ENCODE assay signal across 11 cellular contexts in genomic region chr3:172717493-172718088, GRCh38. TPM values are rescaled to one million over a fixed set of nuclear protein-coding genes. Genes with fewer than 3 reads are reported as not detected.
DNase-seq lines count a peak whose midpoint lies in the region; ATAC-seq and TF ChIP-seq lines count a peak whose summit lies in the region.
"Had no signal": no experiment of that assay in that cellular context is flagged by ENCODE, and none has a peak within 500 bp of the region (broad histone marks: within the 10 kb centered on the region; RNA-seq: fewer than 3 reads in every experiment).

No MANE protein-coding gene starts in this region.

- no peaks in the 10 kb centered on the region for H3K4me1 ChIP-seq in left ventricle myocardium inferior
- H3K4me1 ChIP-seq in heart right ventricle, result peaks cover 0 to 15% (median 0%) of the 10 kb centered on the region in 9 donors
- no peaks in the 10 kb centered on the region for H3K4me1 ChIP-seq in upper lobe of right lung
- H3K4me1 ChIP-seq: gastroesophageal sphincter had no signal

- H3K36me3 ChIP-seq in left ventricle myocardium inferior, result no peaks in the 10 kb centered on the region
- no peaks in the 10 kb centered on the region for H3K36me3 ChIP-seq in heart right ventricle
- no peaks in the 10 kb centered on the region for H3K36me3 ChIP-seq in upper lobe of right lung
- H3K36me3 ChIP-seq: gastroesophageal sphincter had no signal

- ATAC-seq in heart right ventricle, result no peak
- ATAC-seq in upper lobe of right lung, result peak; percentile 44
- ATAC-seq in GM18873 (IDR thresholded peaks at IDR 0.05; ENCODE audit: low FRiP score, unreplicated experiment), result no peak
- ATAC-seq: gastroesophageal sphincter had no signal

- H3K4me3 ChIP-seq in left ventricle myocardium inferior, result no peak overlapping the region
- H3K4me3 ChIP-seq in heart right ventricle, result no peak overlapping the region
- no peak overlapping the region for H3K4me3 ChIP-seq in NB4 (ENCODE audit: low read depth, low read length)
- no peak overlapping the region for H3K4me3 ChIP-seq in choroid plexus epithelial cell (ENCODE audit: low read depth, low read length)
- H3K4me3 ChIP-seq in upper lobe of right lung, result no peak overlapping the region
- H3K4me3 ChIP-seq: gastroesophageal sphincter had no signal

- POLR2A ChIA-PET in RWPE1 (lab: Yijun Ruan, JAX; ENCODE audit: low non-redundant PET), result no interaction called here

- H3K9me3 ChIP-seq in left ventricle myocardium inferior (replicated peaks) (peaks cover 15% of the 10 kb centered on the region), heart right ventricle (peaks cover 0 to 17% (median 0%) of the 10 kb centered on the region in 11 donors), upper lobe of right lung (peaks cover 4% of the 10 kb centered on the region)

- H3K27me3 ChIP-seq in left ventricle myocardium inferior (ENCODE audit: low read depth), result no peaks in the 10 kb centered on the region
- H3K27me3 ChIP-seq in heart right ventricle, result no peaks in the 10 kb centered on the region
- H3K27me3 ChIP-seq in upper lobe of right lung, result no peaks in the 10 kb centered on the region
- H3K27me3 ChIP-seq: gastroesophageal sphincter had no signal

- H3K27ac ChIP-seq in left ventricle myocardium inferior (replicated peaks) (no peak overlapping the region), heart right ventricle (no peak overlapping the region), upper lobe of right lung (no peak overlapping the region), RWPE1 (no peak overlapping the region)
- H3K27ac ChIP-seq: gastroesophageal sphincter had no signal

- WGBS in heart right ventricle, 2 donors, result 74 to 78% methylated on average over 4 of the region's 4 CpGs

- TF ChIP-seq CTCF in left ventricle myocardium inferior (IDR thresholded peaks at IDR 0.05; ENCODE audit: borderline replicate concordance) (peak; percentile 39), heart right ventricle (IDR thresholded peaks at IDR 0.05) (peak in 4 of 9 donors; percentile 26 to 40 (median 31)), NB4 (IDR thresholded peaks at IDR 0.05; ENCODE audit: low read depth, low read length) (peak; percentile 34), choroid plexus epithelial cell (conservative IDR thresholded peaks at IDR 0.05; ENCODE audit: low read depth, low read length) (peak; percentile 39), upper lobe of right lung (IDR thresholded peaks at IDR 0.05) (peak; percentile 35), RWPE1 (conservative IDR thresholded peaks at IDR 0.05; ENCODE audit: low read depth) (no peak)

- TF ChIP-seq POLR2A in NB4 (IDR thresholded peaks at IDR 0.05; ENCODE audit: extremely low read depth, insufficient read length), result no peak

- CTCF ChIA-PET in RWPE1 (lab: Yijun Ruan, JAX), result interaction anchor here (0.8 kb wide), 1 partner anchor 45 kb away, joined by 3 read pairs; no protein-coding TSS in a partner anchor

- no peak for DNase-seq in left ventricle myocardium inferior
- no peak for DNase-seq in heart right ventricle
- peak; percentile 39 for DNase-seq in NB4 (ENCODE audit: low read depth)
- peak; percentile 28 for DNase-seq in choroid plexus epithelial cell (ENCODE audit: low read depth)
- no peak for DNase-seq in upper lobe of right lung
- DNase-seq in RWPE1 (ENCODE audit: low spot score), result no peak
- no peak for DNase-seq in NCI-H774 (lab: John Stamatoyannopoulos, UW)
- DNase-seq: activated CD8-positive, alpha-beta memory T cell treated with anti-CD3 and anti-CD28 coated beads, Interleukin-2, amount 50 U/mL, for 4 hours; retina had no signal

- intact Hi-C loops in left ventricle myocardium inferior (cut with micrococcal nuclease) (no loop called here), heart right ventricle (cut with DNase I) (no loop called here), upper lobe of right lung (cut with DNase I) (no loop called here)

RNA-seq across cellular contexts. Expression of gene NCEH1, which starts 6.7 kb away (rescaled TPM):
- total RNA-seq in left ventricle myocardium inferior, result 58.6 TPM
- total RNA-seq in heart right ventricle, result 10 to 100 TPM; 40.8 to 66.4 (median 51.8) TPM
- 10 to 100 TPM in 1 of 2 donors, 1 to 10 TPM in 1; 8.7 to 12.7 TPM for polyA plus RNA-seq in heart right ventricle
- 62.1 TPM for total RNA-seq in upper lobe of right lung

RNA-seq across cellular contexts. Expression of gene ECT2, which starts 32.9 kb away (rescaled TPM):
- total RNA-seq in left ventricle myocardium inferior (4.8 TPM), heart right ventricle (1 to 10 TPM; 2.9 to 8.0 (median 5.5) TPM), upper lobe of right lung (12.2 TPM)
- 1 to 10 TPM; 2.0 to 2.2 TPM for polyA plus RNA-seq in heart right ventricle

Comparison
In these comparisons a context has a peak if more than half of its experiments do, and no peak if none do; other contexts are left out.
1. DNase-seq: peak in NB4 (single experiment) and choroid plexus epithelial cell (single experiment); none in left ventricle myocardium inferior (single experiment), heart right ventricle (0 of 2), upper lobe of right lung (single experiment), RWPE1 (single experiment) and NCI-H774 (single experiment).